1 cellular context compared by ENCODE assay signal in genomic region chr10:70498970-70499828, GRCh38.
TF ChIP-seq lines count a peak whose summit lies in the region.

No MANE protein-coding gene starts in this region.

TF ChIP-seq in SK-N-SH, 30 proteins besides CTCF, POLR2A, EP300 and RAD21 (continued from another document):
- no peak for TF ChIP-seq REST (IDR thresholded peaks at IDR 0.05; ENCODE audit: low read depth, low read length)
- TF ChIP-seq FOXM1 (IDR thresholded peaks at IDR 0.05; ENCODE audit: low read depth): no peak
- no peak for TF ChIP-seq MAX (IDR thresholded peaks at IDR 0.05; ENCODE audit: low read depth)
- no peak for TF ChIP-seq SIN3A (IDR thresholded peaks at IDR 0.05; ENCODE audit: borderline replicate concordance, low read depth, low read length)
- no peak for TF ChIP-seq RFX5 (IDR thresholded peaks at IDR 0.05; ENCODE audit: low read length)
